In genomic region chr18:74994502-74995403, GRCh38 we compare ENCODE assay signal across 8 cellular contexts.
DNase-seq lines count a peak whose midpoint lies in the region; ATAC-seq and TF ChIP-seq lines count a peak whose summit lies in the region.

No MANE protein-coding gene starts in this region.

- ATAC-seq in GM19324 (IDR thresholded peaks at IDR 0.05; ENCODE audit: low FRiP score, unreplicated experiment) (peak; percentile 90), HG03139 (IDR thresholded peaks at IDR 0.05; ENCODE audit: unreplicated experiment) (peak; percentile 65), right cardiac atrium (no peak)

- no peaks in the 10 kb centered on the region for H3K36me3 ChIP-seq in hepatocyte (replicated peaks; ENCODE audit: insufficient read depth, low read depth)

- H3K79me2 ChIP-seq in hepatocyte: no peaks in the 10 kb centered on the region

- H3K27ac Mint-ChIP-seq in T-helper 2 cell treated with Interferon-gamma antibody and Interleukin-4, amounts not matched to agents 5 μg/mL and 100 μg/mL, for 36 hours: peak overlapping the region; percentile 77

- H3K4me3 ChIP-seq in right cardiac atrium (ENCODE audit: low read length) (no peak overlapping the region), hepatocyte (no peak overlapping the region)

- DNase-seq in DMS153 treated with DMSO at 0.1 percent for 48 hours (lab: John Stamatoyannopoulos, UW; ENCODE audit: unreplicated experiment): peak; percentile 56
- DNase-seq in T-helper 2 cell treated with Interferon-gamma antibody and Interleukin-4, amounts not matched to agents 5 μg/mL and 100 μg/mL, for 36 hours (ENCODE audit: low spot score): peak; percentile 19
- DNase-seq in right cardiac atrium: no peak
- DNase-seq in stimulated activated naive CD4-positive, alpha-beta T cell treated with Interleukin-2 at 50 U/mL for 16 hours (lab: John Stamatoyannopoulos, UW): no peak
- DNase-seq in hepatocyte (ENCODE audit: low spot score): no peak
- DNase-seq in C1 segment of cervical spinal cord (lab: John Stamatoyannopoulos, UW): no peak

- H3K27ac ChIP-seq in right cardiac atrium (ENCODE audit: low read length) (peak overlapping the region; percentile 85), hepatocyte (no peak overlapping the region)

- WGBS in right cardiac atrium: 67% methylated on average over 19 of the region's 19 CpGs
- WGBS in hepatocyte (ENCODE audit: low lambda C conversion rate, missing lambda C conversion rate): 88% methylated on average over 19 of the region's 19 CpGs

- peaks cover 53% of the 10 kb centered on the region for H3K4me1 Mint-ChIP-seq in T-helper 2 cell treated with Interferon-gamma antibody and Interleukin-4, amounts not matched to agents 5 μg/mL and 100 μg/mL, for 36 hours (ENCODE audit: low read depth)

- H3K36me3 Mint-ChIP-seq in T-helper 2 cell treated with Interferon-gamma antibody and Interleukin-4, amounts not matched to agents 5 μg/mL and 100 μg/mL, for 36 hours (ENCODE audit: low read depth): peaks cover 8% of the 10 kb centered on the region

- H3K27me3 Mint-ChIP-seq in T-helper 2 cell treated with Interferon-gamma antibody and Interleukin-4, amounts not matched to agents 5 μg/mL and 100 μg/mL, for 36 hours (ENCODE audit: low read depth): no peaks in the 10 kb centered on the region

- H3K9me3 Mint-ChIP-seq in T-helper 2 cell treated with Interferon-gamma antibody and Interleukin-4, amounts not matched to agents 5 μg/mL and 100 μg/mL, for 36 hours: no peaks in the 10 kb centered on the region

- H3K4me2 ChIP-seq in hepatocyte: no peak overlapping the region

- TF ChIP-seq CTCF in hepatocyte (IDR thresholded peaks at IDR 0.05; ENCODE audit: poor library complexity): no peak

- intact Hi-C loops in right cardiac atrium (cut with DNase I): no loop called here

- H3K27me3 ChIP-seq in right cardiac atrium (ENCODE audit: control insufficient read depth, insufficient read depth) (no peaks in the 10 kb centered on the region), hepatocyte (no peaks in the 10 kb centered on the region)

- H3K4me3 Mint-ChIP-seq in T-helper 2 cell treated with Interferon-gamma antibody and Interleukin-4, amounts not matched to agents 5 μg/mL and 100 μg/mL, for 36 hours: peak overlapping the region; percentile 67

- H3K9me3 ChIP-seq in right cardiac atrium (ENCODE audit: control insufficient read depth, low read length): no peaks in the 10 kb centered on the region
- H3K9me3 ChIP-seq in hepatocyte (ENCODE audit: low read depth): no peaks in the 10 kb centered on the region

- no peaks in the 10 kb centered on the region for H3K9me2 ChIP-seq in hepatocyte (replicated peaks; ENCODE audit: insufficient read depth)

- H2AFZ ChIP-seq in hepatocyte: no peak overlapping the region

- H3K4me1 ChIP-seq in right cardiac atrium (ENCODE audit: control insufficient read depth, insufficient read depth, low read length) (peaks cover 3% of the 10 kb centered on the region), hepatocyte (ENCODE audit: insufficient read depth) (no peaks in the 10 kb centered on the region)

- no peaks in the 10 kb centered on the region for H4K20me1 ChIP-seq in hepatocyte (ENCODE audit: insufficient read depth, poor library complexity, severe bottlenecking)

Comparison
In these comparisons a context has a peak if more than half of its experiments do, and no peak if none do; other contexts are left out.
1. DNase-seq: peak in DMS153 treated with DMSO at 0.1 percent for 48 hours (single experiment) and T-helper 2 cell treated with Interferon-gamma antibody and Interleukin-4, amounts not matched to agents 5 μg/mL and 100 μg/mL, for 36 hours (single experiment); none in right cardiac atrium (0 of 3), stimulated activated naive CD4-positive, alpha-beta T cell treated with Interleukin-2 at 50 U/mL for 16 hours (single experiment), hepatocyte (single experiment) and C1 segment of cervical spinal cord (0 of 14).
2. ATAC-seq: peak in GM19324 (single experiment) and HG03139 (single experiment); none in right cardiac atrium (0 of 2).